ENCODE assay signal across 18 cellular contexts in the genomic region with DNA sequence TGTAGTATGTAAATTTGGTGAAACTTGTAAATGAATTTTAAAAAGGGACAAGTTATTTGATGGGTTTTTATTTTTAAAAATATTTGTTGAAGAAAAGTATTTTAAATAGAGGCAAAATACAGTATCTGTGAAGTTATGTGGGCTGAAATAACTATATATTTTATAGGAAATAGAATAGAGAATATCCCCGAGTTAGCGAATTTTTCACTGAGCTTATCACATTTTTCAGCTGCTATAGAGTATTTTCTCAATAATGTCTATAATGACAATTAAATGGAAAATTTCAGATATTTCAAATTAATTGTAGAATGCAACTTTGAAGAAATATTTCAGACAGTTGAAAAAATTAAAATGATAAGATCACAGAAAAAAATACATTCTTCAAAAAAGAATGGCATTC.
DNase-seq lines count a peak whose midpoint lies in the region; ATAC-seq, FAIRE-seq and TF ChIP-seq lines count a peak whose summit lies in the region.
"Had no signal": no experiment of that assay in that cellular context is flagged by ENCODE, and none has a peak within 500 bp of the region (broad histone marks: within the 10 kb centered on the region; RNA-seq: fewer than 3 reads in every experiment).

No MANE protein-coding gene starts in this region.

- no peak overlapping the region for H3K4me3 ChIP-seq in IMR-90 (ENCODE audit: insufficient read depth, low read depth, low read length)
- no peak overlapping the region for H3K4me3 ChIP-seq in left lung
- H3K4me3 ChIP-seq: BLaER1 treated with 17β-estradiol and CSF1 and Interleukin-3, amounts not matched to agents 10 nM and 100 nM had no signal

- H3K79me1 ChIP-seq in IMR-90 (ENCODE audit: low read depth in 1 of 2, low read length in 2 of 2), result no peaks in the 10 kb centered on the region

- no peak overlapping the region for H4K91ac ChIP-seq in IMR-90 (ENCODE audit: insufficient read depth, low read depth, low read length)

- H3K9me3 ChIP-seq in IMR-90 (ENCODE audit: control insufficient read depth, insufficient read depth, low read length) (no peaks in the 10 kb centered on the region), left lung (peaks cover 0 to 2% of the 10 kb centered on the region in 2 donors)
- H3K9me3 ChIP-seq: BLaER1 treated with 17β-estradiol and CSF1 and Interleukin-3, amounts not matched to agents 10 nM and 100 nM; Caco-2 had no signal

- dilution Hi-C loops in IMR-90 (cut with HindIII; ENCODE audit: low sequenced_read_pairs, unreplicated experiment), result no loop called here

- ATAC-seq in IMR-90 (ENCODE audit: low read depth) (no peak), left lung (no peak)
- ATAC-seq: CD8-positive, alpha-beta T cell had no signal

- H3K4me2 ChIP-seq in IMR-90 (ENCODE audit: low read depth, low read length), result no peak overlapping the region
- H3K4me2 ChIP-seq: BLaER1 treated with 17β-estradiol and CSF1 and Interleukin-3, amounts not matched to agents 10 nM and 100 nM had no signal

- FAIRE-seq in A204.1 (lab: Jason Lieb, UNC), result peak; percentile 53
- FAIRE-seq in frontal cortex (lab: Jason Lieb, UNC), result peak; percentile 64
- FAIRE-seq: D721Med, GM12891 had no signal

- intact Hi-C loops in IMR-90 (cut with micrococcal nuclease), result no loop called here
- intact Hi-C loops in left lung (cut with DNase I), result no loop called here

- no peak overlapping the region for H2BK5ac ChIP-seq in IMR-90 (ENCODE audit: low read depth, low read length, poor library complexity, severe bottlenecking)

- no CpG with 5 or more reads among the region's 2 CpGs for WGBS in IMR-90 (ENCODE audit: extremely low coverage in 2 of 2, insufficient read length in 1 of 2), 2 experiments

- no peak overlapping the region for H2BK20ac ChIP-seq in IMR-90 (ENCODE audit: low read depth, low read length)

- H3K27ac ChIP-seq in IMR-90 (ENCODE audit: insufficient read depth, low read length) (no peak overlapping the region), left lung (no peak overlapping the region)
- H3K27ac ChIP-seq: 22Rv1; BLaER1 treated with 17β-estradiol and CSF1 and Interleukin-3, amounts not matched to agents 10 nM and 100 nM; C4-2B had no signal

- DNase-seq in IMR-90 (no peak), frontal cortex (ENCODE audit: low spot score in 2 of 2) (no peak), T1000 (lab: John Stamatoyannopoulos, UW) (no peak), left lung (no peak), NCI-H1105 (lab: John Stamatoyannopoulos, UW) (no peak)
- DNase-seq: AML-193; Caco-2; Calu3; CD4-positive, alpha-beta T cell; CD8-positive, alpha-beta T cell; DMS79 treated with DMSO at 0.1 percent for 48 hours; GF-D8 had no signal

- BruUV-seq in IMR-90 (replicated peaks; lab: Mats Ljungman, UMichigan), result no TSS peak

- no peak overlapping the region for H3K18ac ChIP-seq in IMR-90 (ENCODE audit: low read depth, low read length)

- no peak overlapping the region for H3K56ac ChIP-seq in IMR-90 (ENCODE audit: extremely low read depth, insufficient read depth, low read length)

- no peak overlapping the region for H4K8ac ChIP-seq in IMR-90 (ENCODE audit: low read depth in 2 of 2, low read length in 2 of 2)

- no peak overlapping the region for H2AFZ ChIP-seq in IMR-90 (replicated peaks; ENCODE audit: low read length, poor library complexity)

- H2AK5ac ChIP-seq in IMR-90 (ENCODE audit: low read depth, low read length), result no peak overlapping the region

- no peak overlapping the region for H3K14ac ChIP-seq in IMR-90 (replicated peaks; ENCODE audit: low read depth, low read length)

- no peak overlapping the region for H4K5ac ChIP-seq in IMR-90 (ENCODE audit: low read depth, low read length)

- no peak for TF ChIP-seq CTCF in IMR-90 (conservative IDR thresholded peaks at IDR 0.05; ENCODE audit: low read depth, low read length)
- TF ChIP-seq CTCF in left lung (IDR thresholded peaks at IDR 0.05), result no peak

- H3K36me3 ChIP-seq in IMR-90 (ENCODE audit: control insufficient read depth, insufficient read depth, low read length), result no peaks in the 10 kb centered on the region
- no peaks in the 10 kb centered on the region for H3K36me3 ChIP-seq in left lung
- H3K36me3 ChIP-seq: BLaER1 treated with 17β-estradiol and CSF1 and Interleukin-3, amounts not matched to agents 10 nM and 100 nM had no signal

- CTCF ChIA-PET in IMR-90 (lab: Yijun Ruan, JAX), result interaction anchor here (0.7 kb wide), 1 partner anchor 454 kb away, joined by 3 read pairs; no protein-coding TSS in a partner anchor

- in situ Hi-C loops in IMR-90 (cut with MboI; ENCODE audit: low sequenced_read_pairs), result no loop called here

- TF ChIP-seq RAD21 in IMR-90 (IDR thresholded peaks at IDR 0.05; ENCODE audit: low read length), result no peak

- no peak for TF ChIP-seq POLR2A in IMR-90 (IDR thresholded peaks at IDR 0.05; ENCODE audit: low read depth, low read length)

- H3K27me3 ChIP-seq in IMR-90 (ENCODE audit: control insufficient read depth, insufficient read depth, low read length) (no peaks in the 10 kb centered on the region), left lung (no peaks in the 10 kb centered on the region)
- H3K27me3 ChIP-seq: BLaER1 treated with 17β-estradiol and CSF1 and Interleukin-3, amounts not matched to agents 10 nM and 100 nM had no signal

- no peaks in the 10 kb centered on the region for H3K9me1 ChIP-seq in IMR-90 (ENCODE audit: insufficient read depth, low read length)

- no peak overlapping the region for H2BK120ac ChIP-seq in IMR-90 (ENCODE audit: low read depth, low read length)

- POLR2A ChIA-PET in IMR-90 (lab: Charles Lee; ENCODE audit: unreplicated experiment), result no interaction called here

- H3K4me1 ChIP-seq in IMR-90 (ENCODE audit: control insufficient read depth, insufficient read depth, low read length), result no peaks in the 10 kb centered on the region
- H3K4me1 ChIP-seq in left lung, result no peaks in the 10 kb centered on the region
- H3K4me1 ChIP-seq: Caco-2 had no signal

- no peak overlapping the region for H2AK9ac ChIP-seq in IMR-90 (replicated peaks; ENCODE audit: low read depth, low read length, poor library complexity)

- H2BK15ac ChIP-seq in IMR-90 (ENCODE audit: low read depth, low read length), result no peak overlapping the region

- no peak overlapping the region for H3K9ac ChIP-seq in IMR-90 (ENCODE audit: low read depth, low read length)
- H3K9ac ChIP-seq: BLaER1 treated with 17β-estradiol and CSF1 and Interleukin-3, amounts not matched to agents 10 nM and 100 nM had no signal

- H3K23ac ChIP-seq in IMR-90 (ENCODE audit: low read depth, low read length), result no peak overlapping the region

- no peaks in the 10 kb centered on the region for H4K20me1 ChIP-seq in IMR-90 (ENCODE audit: insufficient read depth, low read length)
- H4K20me1 ChIP-seq: BLaER1 treated with 17β-estradiol and CSF1 and Interleukin-3, amounts not matched to agents 10 nM and 100 nM had no signal

- H3K4ac ChIP-seq in IMR-90 (ENCODE audit: low read depth, low read length), result no peak overlapping the region

TF ChIP-seq in IMR-90, 13 proteins besides CTCF, POLR2A, EP300 and RAD21:
- TF ChIP-seq SMC3 (IDR thresholded peaks at IDR 0.05; ENCODE audit: low read depth, low read length) (no peak), FOS (IDR thresholded peaks at IDR 0.05; ENCODE audit: low read depth, low read length) (no peak), MAFK (IDR thresholded peaks at IDR 0.05; ENCODE audit: low read depth, low read length) (peak; percentile 78)
